Comparison of ENCODE assay signal across 8 cellular contexts in genomic region chr1:50978144-50978851, GRCh38. TPM values are rescaled to one million over a fixed set of nuclear protein-coding genes. Genes with fewer than 3 reads are reported as not detected.
A peak's percentile ranks its signal among the peaks of the same experiment; 100 is the strongest.
DNase-seq lines count a peak whose midpoint lies in the region; ATAC-seq, FAIRE-seq and TF ChIP-seq lines count a peak whose summit lies in the region.

No MANE protein-coding gene starts in this region.

- H3K9ac ChIP-seq in neural cell (ENCODE audit: low read length): no peak overlapping the region

- no peaks in the 10 kb centered on the region for H3F3A ChIP-seq in neural cell (ENCODE audit: insufficient read depth, low read length, poor library complexity, severe bottlenecking)

- in situ Hi-C loops in Caki2 (cut with HindIII; ENCODE audit: low pct_unique_long_range_greater_than_20kb, low sequenced_read_pairs): no loop called here

- ATAC-seq in GM19351 (IDR thresholded peaks at IDR 0.05; ENCODE audit: unreplicated experiment): peak; percentile 39
- ATAC-seq in HG03378 (IDR thresholded peaks at IDR 0.05; ENCODE audit: unreplicated experiment): peak; percentile 31
- peak; percentile 51 for ATAC-seq in activated T-helper 17 cell treated with anti-CD3 and anti-CD28 coated beads, Interleukin-2, amount 50 U/mL, for 72 hours (replicated peaks)

- TF ChIP-seq RAD21 in neural cell (conservative IDR thresholded peaks at IDR 0.05): no peak

- peaks cover 17% of the 10 kb centered on the region for H3K36me3 Mint-ChIP-seq in activated T-helper 17 cell treated with anti-CD3 and anti-CD28 coated beads, Interleukin-2, amount 50 U/mL, for 72 hours (ENCODE audit: low read depth)

- H3K4me1 Mint-ChIP-seq in activated T-helper 17 cell treated with anti-CD3 and anti-CD28 coated beads, Interleukin-2, amount 50 U/mL, for 72 hours: peaks cover 18% of the 10 kb centered on the region

- H3K9me3 Mint-ChIP-seq in activated T-helper 17 cell treated with anti-CD3 and anti-CD28 coated beads, Interleukin-2, amount 50 U/mL, for 72 hours: no peaks in the 10 kb centered on the region

- no peak overlapping the region for H2AFZ ChIP-seq in neural cell (ENCODE audit: low read depth, low read length)

- DNase-seq in Caki2 (ENCODE audit: low read depth): peak; percentile 79
- DNase-seq in NCI-H526 treated with DMSO at 0.1 percent for 48 hours (lab: John Stamatoyannopoulos, UW): peak; percentile 43
- DNase-seq in frontal cortex (ENCODE audit: low spot score in 2 of 2): peak; percentile 46 to 57
- no peak for DNase-seq in RPMI8226

- no peak for TF ChIP-seq CTCF in neural cell (IDR thresholded peaks at IDR 0.05; ENCODE audit: poor library complexity, severe bottlenecking)

- H3K27ac Mint-ChIP-seq in activated T-helper 17 cell treated with anti-CD3 and anti-CD28 coated beads, Interleukin-2, amount 50 U/mL, for 72 hours: peak overlapping the region; percentile 55

- peak overlapping the region; percentile 48 for H3K4me3 ChIP-seq in neural cell (ENCODE audit: low read length)

- H3K27ac ChIP-seq in neural cell (ENCODE audit: low read length): no peak overlapping the region

- no peaks in the 10 kb centered on the region for H4K20me1 ChIP-seq in neural cell (ENCODE audit: insufficient read depth)

- TF ChIP-seq EP300 in neural cell (conservative IDR thresholded peaks at IDR 0.05; ENCODE audit: poor library complexity, severe bottlenecking): no peak

- no peaks in the 10 kb centered on the region for H3K9me3 ChIP-seq in neural cell (ENCODE audit: low read length)

- no peak for FAIRE-seq in frontal cortex (lab: Jason Lieb, UNC)

- H3K36me3 ChIP-seq in neural cell (ENCODE audit: insufficient read depth, low read length): no peaks in the 10 kb centered on the region

- peak overlapping the region; percentile 84 for H3K4me3 Mint-ChIP-seq in activated T-helper 17 cell treated with anti-CD3 and anti-CD28 coated beads, Interleukin-2, amount 50 U/mL, for 72 hours

- peaks cover 99% of the 10 kb centered on the region for H3K27me3 ChIP-seq in neural cell (ENCODE audit: insufficient read depth, low read depth, low read length)

- no peaks in the 10 kb centered on the region for H3K79me2 ChIP-seq in neural cell (replicated peaks; ENCODE audit: insufficient read depth, low read length)

- no peak overlapping the region for H3K4me2 ChIP-seq in neural cell (ENCODE audit: low read length)

- H3K9me2 ChIP-seq in neural cell (ENCODE audit: insufficient read depth, low read length): no peaks in the 10 kb centered on the region

- H3K27me3 Mint-ChIP-seq in activated T-helper 17 cell treated with anti-CD3 and anti-CD28 coated beads, Interleukin-2, amount 50 U/mL, for 72 hours: peaks cover 16% of the 10 kb centered on the region

TF ChIP-seq in neural cell, 6 proteins besides CTCF, POLR2A, EP300 and RAD21:
- peak; percentile 81 for TF ChIP-seq EZH2 (IDR thresholded peaks at IDR 0.05; ENCODE audit: borderline replicate concordance, insufficient read depth, low read length, poor library complexity, severe bottlenecking)
- TF ChIP-seq MXI1 (conservative IDR thresholded peaks at IDR 0.05; ENCODE audit: poor library complexity, severe bottlenecking): no peak

RNA-seq across cellular contexts. Expression of gene CDKN2C, which starts 8.3 kb away (rescaled TPM):
- total RNA-seq in Caki2 (2014; rRNA removed; shearing (Covaris generic); ENCODE audit: low replicate concordance): 123 and 136 TPM in 2 replicates
- total RNA-seq in activated T-helper 17 cell treated with anti-CD3 and anti-CD28 coated beads, Interleukin-2, amount 50 U/mL, for 72 hours: 10 to 100 TPM in 1 of 2 donors, 1 to 10 TPM in 1; 8.3 to 16.2 TPM
- total RNA-seq in frontal cortex: 6.1 TPM
- 0.25 TPM in 1 of 2 replicates, not detected in the other for polyA plus RNA-seq in neural cell
- not detected in 2 replicates for polyA minus RNA-seq in neural cell

RNA-seq across cellular contexts. Expression of gene FAF1, which starts 18.2 kb away (rescaled TPM):
- 23.7 and 75.4 TPM in 2 replicates for total RNA-seq in Caki2 (2014; rRNA removed; shearing (Covaris generic); ENCODE audit: low replicate concordance)
- 10 to 100 TPM; 55.5 to 69.7 TPM for total RNA-seq in activated T-helper 17 cell treated with anti-CD3 and anti-CD28 coated beads, Interleukin-2, amount 50 U/mL, for 72 hours
- 47.3 TPM for total RNA-seq in frontal cortex
- 38.4 and 52.1 TPM in 2 replicates for polyA plus RNA-seq in neural cell
- 87.2 and 105 TPM in 2 replicates for polyA minus RNA-seq in neural cell
